25 cellular contexts compared by ENCODE assay signal in genomic region chr5:106080540-106080939, GRCh38.
DNase-seq lines count a peak whose midpoint lies in the region; ATAC-seq, FAIRE-seq and TF ChIP-seq lines count a peak whose summit lies in the region.
"Had no signal": no experiment of that assay in that cellular context is flagged by ENCODE, and none has a peak within 500 bp of the region (broad histone marks: within the 10 kb centered on the region; RNA-seq: fewer than 3 reads in every experiment).

No MANE protein-coding gene starts in this region.

- no peak overlapping the region for H3K14ac ChIP-seq in neuronal stem cell (ENCODE audit: low read length)

- no peak for TF ChIP-seq POLR2A in H54 (IDR thresholded peaks at IDR 0.05; ENCODE audit: low read depth, low read length)

- no peak overlapping the region for H3K27ac ChIP-seq in neuronal stem cell (replicated peaks; ENCODE audit: low read length)
- H3K27ac ChIP-seq: A549; BLaER1 treated with 17β-estradiol and CSF1 and Interleukin-3, amounts not matched to agents 10 nM and 100 nM had no signal

- H3K18ac ChIP-seq in neuronal stem cell (ENCODE audit: low read length), result no peak overlapping the region

- no peak overlapping the region for H4K91ac ChIP-seq in neuronal stem cell (ENCODE audit: low read depth, low read length, poor library complexity)

- peak overlapping the region; percentile 45 for H2AFZ ChIP-seq in neuronal stem cell (ENCODE audit: low read length)
- H2AFZ ChIP-seq: GM23338 had no signal

- no peaks in the 10 kb centered on the region for H3K36me3 ChIP-seq in neuronal stem cell (replicated peaks in 1 of 2; ENCODE audit: control insufficient read depth in 2 of 2, insufficient read depth in 2 of 2, low read length in 2 of 2)
- H3K36me3 ChIP-seq: BE2C; BLaER1 treated with 17β-estradiol and CSF1 and Interleukin-3, amounts not matched to agents 10 nM and 100 nM; HAP-1 had no signal

- H3K4me3 ChIP-seq in neuronal stem cell (ENCODE audit: low read length in 2 of 2), result no peak overlapping the region
- H3K4me3 ChIP-seq: A549; BLaER1 treated with 17β-estradiol and CSF1 and Interleukin-3, amounts not matched to agents 10 nM and 100 nM; GM23338; HAP-1 had no signal

- no peak overlapping the region for H4K8ac ChIP-seq in neuronal stem cell (ENCODE audit: low read depth, low read length)

- no peak overlapping the region for H2AK5ac ChIP-seq in neuronal stem cell (ENCODE audit: low read depth, low read length)

- ATAC-seq in GM18511 (IDR thresholded peaks at IDR 0.05; ENCODE audit: unreplicated experiment) (no peak), GM18520 (IDR thresholded peaks at IDR 0.05; ENCODE audit: unreplicated experiment) (no peak), HG02642 (IDR thresholded peaks at IDR 0.05; ENCODE audit: poor library complexity, unreplicated experiment) (no peak)
- ATAC-seq: A549, GM23338 had no signal

- H2BK15ac ChIP-seq in neuronal stem cell (ENCODE audit: low read length), result no peak overlapping the region

- H3K9me3 ChIP-seq in neuronal stem cell (replicated peaks in 1 of 2; ENCODE audit: control insufficient read depth in 2 of 2, insufficient read depth in 1 of 2, low read depth in 1 of 2, low read length in 2 of 2), result no peaks in the 10 kb centered on the region
- H3K9me3 ChIP-seq: A549; BE2C; BLaER1 treated with 17β-estradiol and CSF1 and Interleukin-3, amounts not matched to agents 10 nM and 100 nM; HAP-1 had no signal

- no peak overlapping the region for H3K4ac ChIP-seq in neuronal stem cell (ENCODE audit: low read length)

- peak; percentile 68 for FAIRE-seq in H54 (lab: Jason Lieb, UNC)
- FAIRE-seq: A549, GM12891, GM18507, GM19239 had no signal

- H3K4me1 ChIP-seq in neuronal stem cell (ENCODE audit: control insufficient read depth in 2 of 2, insufficient read depth in 1 of 2, low read depth in 1 of 2, low read length in 2 of 2), result peaks cover 0 to 2% of the 10 kb centered on the region in 2 donors
- H3K4me1 ChIP-seq: A549; BE2C; BLaER1 treated with 17β-estradiol and CSF1 and Interleukin-3, amounts not matched to agents 10 nM and 100 nM had no signal

- no peak overlapping the region for H2BK5ac ChIP-seq in neuronal stem cell (ENCODE audit: low read length)

- H3K27me3 ChIP-seq in neuronal stem cell (ENCODE audit: control insufficient read depth in 3 of 3, insufficient read depth in 3 of 3, low read depth in 1 of 3, low read length in 3 of 3), result no peaks in the 10 kb centered on the region
- H3K27me3 ChIP-seq: BE2C; BLaER1 treated with 17β-estradiol and CSF1 and Interleukin-3, amounts not matched to agents 10 nM and 100 nM had no signal

- H3K79me1 ChIP-seq in neuronal stem cell (ENCODE audit: low read depth, low read length), result no peaks in the 10 kb centered on the region

- DNase-seq in H54 (ENCODE audit: insufficient read length, low spot score) (no peak), SK-MEL-5 (ENCODE audit: low read depth, low spot score) (peak; percentile 99), neuronal stem cell (ENCODE audit: low spot score) (no peak), NCI-H2171 treated with DMSO at 0.1 percent for 48 hours (lab: John Stamatoyannopoulos, UW) (no peak)
- DNase-seq: 8988T; ACHN; AML-193; BE2C; Calu3; CD4-positive, alpha-beta T cell; CD8-positive, alpha-beta memory T cell; COR-L47; DMS53; DMS79 treated with DMSO at 0.1 percent for 48 hours; GF-D8 had no signal

- no peak overlapping the region for H2BK120ac ChIP-seq in neuronal stem cell (ENCODE audit: low read depth, low read length)

- no peak overlapping the region for H2BK12ac ChIP-seq in neuronal stem cell (ENCODE audit: low read length)

- H3K9ac ChIP-seq in neuronal stem cell (ENCODE audit: low read depth, low read length, poor library complexity), result no peak overlapping the region
- H3K9ac ChIP-seq: BLaER1 treated with 17β-estradiol and CSF1 and Interleukin-3, amounts not matched to agents 10 nM and 100 nM had no signal

- H3K4me2 ChIP-seq in neuronal stem cell (ENCODE audit: insufficient read depth, low read length, poor library complexity, severe bottlenecking), result no peak overlapping the region
- H3K4me2 ChIP-seq: A549; BLaER1 treated with 17β-estradiol and CSF1 and Interleukin-3, amounts not matched to agents 10 nM and 100 nM; GM23338 had no signal

- in situ Hi-C loops in SK-MEL-5 (cut with HindIII; ENCODE audit: low pct_unique_long_range_greater_than_20kb, low sequenced_read_pairs), result no loop called here

- WGBS in neuronal stem cell (ENCODE audit: extremely low coverage in 2 of 2, insufficient read length in 2 of 2, insufficient replicate concordance in 1 of 2), 2 donors, result no CpG with 5 or more reads among the region's 1 CpG

- no peak overlapping the region for H3K23ac ChIP-seq in neuronal stem cell (ENCODE audit: low read depth, low read length, poor library complexity)
